ENCODE assay signal across 14 cellular contexts in genomic region chr2:205730701-205731271, GRCh38. TPM values are rescaled to one million over a fixed set of nuclear protein-coding genes. Genes with fewer than 3 reads are reported as not detected.
DNase-seq lines count a peak whose midpoint lies in the region; ATAC-seq and TF ChIP-seq lines count a peak whose summit lies in the region.
"Had no signal": no experiment of that assay in that cellular context is flagged by ENCODE, and none has a peak within 500 bp of the region (broad histone marks: within the 10 kb centered on the region; RNA-seq: fewer than 3 reads in every experiment).

No MANE protein-coding gene starts in this region.

- peak; percentile 51 for DNase-seq in brain microvascular endothelial cell
- no peak for DNase-seq in mesothelial cell of epicardium (ENCODE audit: low spot score in 2 of 2, unreplicated experiment in 2 of 2)
- no peak for DNase-seq in Karpas-422
- no peak for DNase-seq in activated CD4-positive, CD25-positive, alpha-beta regulatory T cell (lab: John Stamatoyannopoulos, UW)
- no peak for DNase-seq in DMS79 (lab: John Stamatoyannopoulos, UW)
- DNase-seq: activated CD8-positive, alpha-beta memory T cell treated with anti-CD3 and anti-CD28 coated beads, Interleukin-2, amount 50 U/mL, for 4 hours; immature natural killer cell; RPMI8226 had no signal

- no peak for TF ChIP-seq CTCF in brain microvascular endothelial cell (IDR thresholded peaks at IDR 0.05; ENCODE audit: low read depth, low read length, missing control alignments)
- no peak for TF ChIP-seq CTCF in mesothelial cell of epicardium (IDR thresholded peaks at IDR 0.05; ENCODE audit: unreplicated experiment)

- ATAC-seq in HG02884 (IDR thresholded peaks at IDR 0.05; ENCODE audit: unreplicated experiment) (peak; percentile 12), HG03520 (IDR thresholded peaks at IDR 0.05; ENCODE audit: unreplicated experiment) (no peak)
- ATAC-seq: stimulated activated memory B cell treated with anti-CD40 and anti-IgM and Interleukin-4, amounts not matched to agents 10 μg/mL and 1 μg/mL and 100 μg/mL, for 72 hours had no signal

- H3K4me1 ChIP-seq in ACC112 (ENCODE audit: control insufficient read depth, insufficient read depth, low read length, unreplicated experiment) (peaks cover 34% of the 10 kb centered on the region), Karpas-422 (ENCODE audit: low read length) (peaks cover 4% of the 10 kb centered on the region; the same call in 1 of the 2 replicates)
- H3K4me1 ChIP-seq: ascending aorta had no signal

- H3K27ac ChIP-seq in ACC112 (ENCODE audit: low read depth, low read length) (peak overlapping the region; percentile 82), brain microvascular endothelial cell (peak overlapping the region; percentile 88), Karpas-422 (ENCODE audit: low read length) (no peak overlapping the region)

- H4K20me1 ChIP-seq in Karpas-422 (ENCODE audit: insufficient read depth, low read depth, low read length) = no peaks in the 10 kb centered on the region

- peaks cover 46% of the 10 kb centered on the region for H3K4me1 Mint-ChIP-seq in mesothelial cell of epicardium
- H3K4me1 Mint-ChIP-seq: immature natural killer cell had no signal

- H2AFZ ChIP-seq in ACC112 (ENCODE audit: low read length, unreplicated experiment) = no peak overlapping the region
- no peak overlapping the region for H2AFZ ChIP-seq in Karpas-422 (ENCODE audit: low read length)

- H3K4me2 ChIP-seq in Karpas-422 (ENCODE audit: low read depth, low read length, poor library complexity, severe bottlenecking) = no peak overlapping the region

- no peaks in the 10 kb centered on the region for H3K9me2 ChIP-seq in Karpas-422 (replicated peaks; ENCODE audit: insufficient read depth, low read length)

- H3K9me3 ChIP-seq in Karpas-422 (ENCODE audit: low read length) = no peaks in the 10 kb centered on the region
- H3K9me3 ChIP-seq: ascending aorta, HAP-1 had no signal

- no peaks in the 10 kb centered on the region for H3K9me3 Mint-ChIP-seq in mesothelial cell of epicardium
- H3K9me3 Mint-ChIP-seq: stimulated activated memory B cell treated with anti-CD40 and anti-IgM and Interleukin-4, amounts not matched to agents 10 μg/mL and 1 μg/mL and 100 μg/mL, for 72 hours had no signal

- in situ Hi-C loops in brain microvascular endothelial cell (cut with HindIII; ENCODE audit: low pct_ligation_motif_present, low sequenced_read_pairs) = no loop called here

- H3K27me3 Mint-ChIP-seq in mesothelial cell of epicardium (ENCODE audit: low read depth) = no peaks in the 10 kb centered on the region
- H3K27me3 Mint-ChIP-seq: stimulated activated memory B cell treated with anti-CD40 and anti-IgM and Interleukin-4, amounts not matched to agents 10 μg/mL and 1 μg/mL and 100 μg/mL, for 72 hours had no signal

- H3K27ac Mint-ChIP-seq in mesothelial cell of epicardium = peak overlapping the region; percentile 84
- H3K27ac Mint-ChIP-seq: immature natural killer cell; stimulated activated memory B cell treated with anti-CD40 and anti-IgM and Interleukin-4, amounts not matched to agents 10 μg/mL and 1 μg/mL and 100 μg/mL, for 72 hours had no signal

- peaks cover 20% of the 10 kb centered on the region for H3K36me3 Mint-ChIP-seq in mesothelial cell of epicardium
- H3K36me3 Mint-ChIP-seq: immature natural killer cell; stimulated activated memory B cell treated with anti-CD40 and anti-IgM and Interleukin-4, amounts not matched to agents 10 μg/mL and 1 μg/mL and 100 μg/mL, for 72 hours had no signal

- H3K27me3 ChIP-seq in ACC112 (ENCODE audit: insufficient read depth, low read length) (no peaks in the 10 kb centered on the region), brain microvascular endothelial cell (replicated peaks) (no peaks in the 10 kb centered on the region), Karpas-422 (ENCODE audit: low read length) (no peaks in the 10 kb centered on the region)
- H3K27me3 ChIP-seq: ascending aorta had no signal

- H3K4me3 ChIP-seq in ACC112 (ENCODE audit: low read depth, low read length) = no peak overlapping the region
- no peak overlapping the region for H3K4me3 ChIP-seq in brain microvascular endothelial cell (ENCODE audit: low read depth, low read length)
- no peak overlapping the region for H3K4me3 ChIP-seq in Karpas-422 (ENCODE audit: low read length)
- H3K4me3 ChIP-seq: ascending aorta, HAP-1 had no signal

- no peak overlapping the region for H3K4me3 Mint-ChIP-seq in mesothelial cell of epicardium
- H3K4me3 Mint-ChIP-seq: immature natural killer cell; stimulated activated memory B cell treated with anti-CD40 and anti-IgM and Interleukin-4, amounts not matched to agents 10 μg/mL and 1 μg/mL and 100 μg/mL, for 72 hours had no signal

- no peak overlapping the region for H3K9ac ChIP-seq in Karpas-422 (ENCODE audit: low read length)

- H3K36me3 ChIP-seq in ACC112 (ENCODE audit: insufficient read depth, low read length) (no peaks in the 10 kb centered on the region), brain microvascular endothelial cell (replicated peaks) (peaks cover 24% of the 10 kb centered on the region), Karpas-422 (ENCODE audit: insufficient read depth, low read length) (no peaks in the 10 kb centered on the region)
- H3K36me3 ChIP-seq: HAP-1 had no signal

- H3K79me2 ChIP-seq in ACC112 (ENCODE audit: control insufficient read depth, insufficient read depth, low read length, unreplicated experiment) (no peaks in the 10 kb centered on the region), Karpas-422 (ENCODE audit: low read length) (no peaks in the 10 kb centered on the region)

RNA-seq across cellular contexts. Expression of gene NRP2, which starts 48.5 kb away (rescaled TPM):
- total RNA-seq in mesothelial cell of epicardium = 82.2 to 89.5 TPM (median 83.6 TPM) in 3 replicates
- total RNA-seq in Karpas-422 (2014; rRNA removed; shearing (Covaris generic); ENCODE audit: low replicate concordance) = 4.4 and 7.2 TPM in 2 replicates

Comparison
In these comparisons a context has a peak if more than half of its experiments do, and no peak if none do; other contexts are left out.
1. RNA of gene NRP2, which starts 48.5 kb away (total RNA-seq): 82.2 to 89.5 TPM in mesothelial cell of epicardium; 4.4 to 7.2 TPM in Karpas-422; every median in the first group is over 10 times any median in the second.